ENCODE assay signal across 20 cellular contexts in the genomic region with DNA sequence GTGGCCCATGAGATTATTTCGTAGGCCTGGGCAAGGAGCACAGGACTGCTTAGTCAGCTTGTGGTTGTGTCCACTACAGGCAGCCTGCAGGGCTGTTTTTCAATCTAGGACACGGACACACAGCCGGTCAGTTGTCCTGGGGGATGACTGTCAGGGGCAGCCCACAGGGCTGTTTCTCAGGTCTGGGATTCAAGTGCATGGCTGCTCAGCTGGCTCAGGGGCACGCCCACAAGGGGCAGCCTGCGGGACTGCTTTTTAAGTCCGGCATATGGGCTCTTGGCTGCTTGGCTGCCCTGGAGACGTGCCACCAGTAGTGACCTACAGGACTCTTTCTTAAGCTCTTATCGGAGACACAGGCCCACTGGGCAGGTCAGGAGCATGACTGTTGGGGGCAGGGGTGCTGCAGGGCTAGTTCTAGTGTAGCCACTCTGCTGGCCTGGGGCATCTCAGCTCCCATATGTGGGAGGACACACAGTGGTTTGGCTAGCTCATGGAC. TPM values are rescaled to one million over a fixed set of nuclear protein-coding genes. Genes with fewer than 3 reads are reported as not detected.
DNase-seq lines count a peak whose midpoint lies in the region; ATAC-seq and TF ChIP-seq lines count a peak whose summit lies in the region.
"Had no signal": no experiment of that assay in that cellular context is flagged by ENCODE, and none has a peak within 500 bp of the region (broad histone marks: within the 10 kb centered on the region; RNA-seq: fewer than 3 reads in every experiment).

No MANE protein-coding gene starts in this region.

- H3K27ac ChIP-seq in neuronal stem cell (replicated peaks; ENCODE audit: low read length) = no peak overlapping the region
- H3K27ac ChIP-seq: esophagus squamous epithelium had no signal

- no peak overlapping the region for H2BK120ac ChIP-seq in neuronal stem cell (ENCODE audit: low read depth, low read length)

- H3K9ac ChIP-seq in adipocyte (ENCODE audit: low read length) (no peak overlapping the region), neuronal stem cell (ENCODE audit: low read depth, low read length, poor library complexity) (no peak overlapping the region)

- H2AK5ac ChIP-seq in neuronal stem cell (ENCODE audit: low read depth, low read length) = peak overlapping the region; percentile 75

- H4K91ac ChIP-seq in neuronal stem cell (ENCODE audit: low read depth, low read length, poor library complexity) = no peak overlapping the region

- H3K27me3 ChIP-seq in adipocyte (replicated peaks; ENCODE audit: control insufficient read depth, insufficient read depth, low read length) (no peaks in the 10 kb centered on the region), neuronal stem cell (ENCODE audit: control insufficient read depth in 3 of 3, insufficient read depth in 3 of 3, low read depth in 1 of 3, low read length in 3 of 3) (no peaks in the 10 kb centered on the region)
- H3K27me3 ChIP-seq: esophagus squamous epithelium had no signal

- DNase-seq in AG10803 (ENCODE audit: low read depth) (peak; percentile 39), H4 (ENCODE audit: low spot score) (peak; percentile 54), adipocyte (ENCODE audit: low read depth) (peak; percentile 69), neuronal stem cell (ENCODE audit: low spot score) (no peak), COLO668 (lab: John Stamatoyannopoulos, UW; ENCODE audit: unreplicated experiment) (no peak), GM03348 (ENCODE audit: low spot score) (no peak)
- no peak for DNase-seq in stimulated activated naive CD4-positive, alpha-beta T cell treated with Interleukin-2 at 50 U/mL for 16 hours (lab: John Stamatoyannopoulos, UW)
- DNase-seq: activated CD4-positive, CD25-positive, alpha-beta regulatory T cell treated with anti-CD3 and anti-CD28 coated beads, Interleukin-2, amount 50 U/mL, for 72 hours; CD4-positive, alpha-beta T cell; central memory CD4-positive, alpha-beta T cell; esophagus squamous epithelium; H9; KBM-7; naive thymus-derived CD4-positive, alpha-beta T cell; NCI-H1417; NCI-H2171; NCI-H526 treated with DMSO at 0.1 percent for 48 hours; posterior cingulate gyrus had no signal

- H3K9me3 ChIP-seq in adipocyte (ENCODE audit: control insufficient read depth, low read length) = peaks cover 10% of the 10 kb centered on the region
- H3K9me3 ChIP-seq in neuronal stem cell (replicated peaks in 1 of 2; ENCODE audit: control insufficient read depth in 2 of 2, insufficient read depth in 1 of 2, low read depth in 1 of 2, low read length in 2 of 2) = peaks cover 5 to 6% of the 10 kb centered on the region in 2 donors

- H3K14ac ChIP-seq in neuronal stem cell (ENCODE audit: low read length) = peak overlapping the region; percentile 56

- no peaks in the 10 kb centered on the region for H3K36me3 ChIP-seq in adipocyte (ENCODE audit: control insufficient read depth, insufficient read depth, low read length, severe bottlenecking)
- H3K36me3 ChIP-seq in neuronal stem cell (replicated peaks in 1 of 2; ENCODE audit: control insufficient read depth in 2 of 2, insufficient read depth in 2 of 2, low read length in 2 of 2) = no peaks in the 10 kb centered on the region
- H3K36me3 ChIP-seq: esophagus squamous epithelium had no signal

- no CpG with 5 or more reads among the region's 8 CpGs for WGBS in neuronal stem cell (ENCODE audit: extremely low coverage in 2 of 2, insufficient read length in 2 of 2, insufficient replicate concordance in 1 of 2), 2 donors

- H3K79me1 ChIP-seq in neuronal stem cell (ENCODE audit: low read depth, low read length) = peaks cover 3% of the 10 kb centered on the region

- H3K18ac ChIP-seq in neuronal stem cell (ENCODE audit: low read length) = peak overlapping the region; percentile 35

- H2BK15ac ChIP-seq in neuronal stem cell (ENCODE audit: low read length) = no peak overlapping the region

- H2BK12ac ChIP-seq in neuronal stem cell (ENCODE audit: low read length) = no peak overlapping the region

- ATAC-seq in GM19328 (IDR thresholded peaks at IDR 0.05; ENCODE audit: unreplicated experiment) = no peak
- ATAC-seq: naive thymus-derived CD4-positive, alpha-beta T cell had no signal

- H3K4ac ChIP-seq in neuronal stem cell (ENCODE audit: low read length) = no peak overlapping the region

- no peak for TF ChIP-seq CTCF in AG10803 (conservative IDR thresholded peaks at IDR 0.05; ENCODE audit: low read length)

- peak overlapping the region; percentile 75 for H2BK5ac ChIP-seq in neuronal stem cell (ENCODE audit: low read length)

- peak overlapping the region; percentile 73 for H3K23ac ChIP-seq in neuronal stem cell (ENCODE audit: low read depth, low read length, poor library complexity)

- H3K4me1 ChIP-seq in adipocyte (ENCODE audit: control insufficient read depth, insufficient read depth, low read length) (peaks cover 8% of the 10 kb centered on the region), neuronal stem cell (ENCODE audit: control insufficient read depth in 2 of 2, insufficient read depth in 1 of 2, low read depth in 1 of 2, low read length in 2 of 2) (peaks cover 0 to 2% of the 10 kb centered on the region in 2 donors)

- H4K8ac ChIP-seq in neuronal stem cell (ENCODE audit: low read depth, low read length) = no peak overlapping the region

- H3K4me3 ChIP-seq in AG10803 (ENCODE audit: low read length) (no peak overlapping the region), adipocyte (ENCODE audit: low read length) (no peak overlapping the region), neuronal stem cell (ENCODE audit: low read length in 2 of 2) (no peak overlapping the region)
- H3K4me3 ChIP-seq: esophagus squamous epithelium, lung had no signal

- no peak overlapping the region for H3K4me2 ChIP-seq in neuronal stem cell (ENCODE audit: insufficient read depth, low read length, poor library complexity, severe bottlenecking)

- H2AFZ ChIP-seq in neuronal stem cell (ENCODE audit: low read length) = no peak overlapping the region

RNA-seq across cellular contexts. Expression of a gene that starts 26.6 kb away (rescaled TPM):
- 16.5 and 17.2 TPM in 2 replicates for total RNA-seq in H4 (2014; rRNA removed; shearing (Covaris generic))
- polyA plus RNA-seq in neuronal stem cell (2013, experiment 1 of 2) = 24.5 TPM
- 25.1 TPM for polyA plus RNA-seq in neuronal stem cell (2013, experiment 2 of 2)

Comparison
In these comparisons a context has a peak if more than half of its experiments do, and no peak if none do; other contexts are left out.
1. DNase-seq: peak in AG10803 (single experiment), H4 (single experiment) and adipocyte (single experiment); none in neuronal stem cell (single experiment), stimulated activated naive CD4-positive, alpha-beta T cell treated with Interleukin-2 at 50 U/mL for 16 hours (single experiment), COLO668 (single experiment) and GM03348 (single experiment).